Comparison of ENCODE assay signal across 21 cellular contexts in the genomic region with DNA sequence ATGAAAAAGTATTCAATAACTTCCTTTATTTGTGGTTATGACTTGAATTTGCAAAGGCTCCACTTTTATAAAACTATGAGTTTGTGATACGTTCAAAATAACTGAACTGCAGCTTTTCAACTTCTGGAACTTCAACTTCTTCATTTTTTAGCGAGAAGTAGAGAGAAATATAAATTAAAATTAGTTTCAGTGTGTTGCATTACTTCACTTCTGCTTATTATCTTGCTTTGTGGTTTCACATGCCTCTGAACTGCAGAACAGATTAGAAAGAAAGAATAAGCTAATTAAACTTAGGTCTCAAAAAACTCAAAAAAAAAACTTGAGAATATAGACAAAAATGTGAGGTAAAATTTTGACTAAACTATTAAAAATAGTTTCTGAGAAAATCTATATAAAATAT.
"Had no signal": no experiment of that assay in that cellular context is flagged by ENCODE, and none has a peak within 500 bp of the region (broad histone marks: within the 10 kb centered on the region; RNA-seq: fewer than 3 reads in every experiment).

No MANE protein-coding gene starts in this region.

- H3K9me3 ChIP-seq: neutrophil, ovary, prostate gland, upper lobe of left lung had no signal

- H3K36me3 ChIP-seq: heart right ventricle, neutrophil, ovary, prostate gland, spleen, upper lobe of left lung had no signal

- H3K4me3 ChIP-seq: heart right ventricle, ovary, prostate gland, spleen, upper lobe of left lung had no signal

- H3K27me3 ChIP-seq: heart right ventricle, neutrophil, ovary, spleen, upper lobe of left lung had no signal

- DNase-seq: activated CD4-positive, alpha-beta T cell treated with anti-CD3 and anti-CD28 coated beads, Interleukin-2, amount 10 ng/mL, durations not matched to agents 7 days and 5 days; activated CD4-positive, CD25-positive, alpha-beta regulatory T cell treated with anti-CD3 and anti-CD28 coated beads, Interleukin-2, amount 50 U/mL, for 72 hours; activated CD8-positive, alpha-beta T cell treated with anti-CD3 and anti-CD28 coated beads, Interleukin-2, amount 10 ng/mL, durations not matched to agents 7 days and 5 days; activated gamma-delta T cell; activated naive CD4-positive, alpha-beta T cell treated with anti-CD3 and anti-CD28 coated beads, Interleukin-2, amount 50 U/mL, for 16 hours; activated naive CD8-positive, alpha-beta T cell treated with anti-CD3 and anti-CD28 coated beads, Interleukin-2, amount 50 U/mL, for 24 hours; effector CD4-positive, alpha-beta T cell; erythroblast; foreskin fibroblast; heart right ventricle; islet precursor cell; left colon; mesenchymal stem cell; ovary; spleen; stimulated activated CD4-positive, alpha-beta T cell treated with anti-CD3 and anti-CD28 coated beads, Interleukin-4, amount 100 ng/mL, for 24 hours; stimulated activated naive CD4-positive, alpha-beta T cell treated with Interleukin-2 at 50 U/mL for 16 hours; T-helper 9 cell; upper lobe of left lung had no signal

- H3K27ac ChIP-seq: heart right ventricle, neutrophil, ovary, prostate gland, spleen, upper lobe of left lung had no signal

- H3K4me1 ChIP-seq: heart right ventricle, prostate gland, spleen, upper lobe of left lung had no signal

- ATAC-seq: activated CD8-positive, alpha-beta T cell treated with anti-CD3 and anti-CD28 coated beads, Interleukin-2, amount 10 ng/mL, durations not matched to agents 7 days and 5 days; activated naive CD8-positive, alpha-beta T cell treated with anti-CD3 and anti-CD28 coated beads, Interleukin-2, amount 50 U/mL, for 24 hours; heart right ventricle; left colon had no signal
